ENCODE assay signal across 8 cellular contexts in genomic region chr15:66387176-66388056, GRCh38. TPM values are rescaled to one million over a fixed set of nuclear protein-coding genes. Genes with fewer than 3 reads are reported as not detected.
DNase-seq lines count a peak whose midpoint lies in the region; ATAC-seq and TF ChIP-seq lines count a peak whose summit lies in the region.

No MANE protein-coding gene starts in this region.

- TF ChIP-seq CTCF in AG09319 (IDR thresholded peaks at IDR 0.05; ENCODE audit: low read depth, low read length), result peak; percentile 46

- H3K4me1 ChIP-seq in right cardiac atrium (ENCODE audit: control insufficient read depth, insufficient read depth, low read length), result peaks cover 6% of the 10 kb centered on the region

- H3K27me3 ChIP-seq in right cardiac atrium (ENCODE audit: control insufficient read depth, insufficient read depth), result no peaks in the 10 kb centered on the region

- no peak for DNase-seq in AG09319 (ENCODE audit: extremely low read depth, low read depth)
- DNase-seq in HK-2 (ENCODE audit: unreplicated experiment), result peak; percentile 64
- DNase-seq in T-helper 1 cell, result peak; percentile 17 to 67 (median 49)
- peak; percentile 59 for DNase-seq in amniotic stem cell (lab: John Stamatoyannopoulos, UW)
- peak; percentile 74 to 85 (median 83) for DNase-seq in right cardiac atrium
- peak; percentile 83 for DNase-seq in retina
- no peak for DNase-seq in NCI-H187 treated with DMSO at 0.1 percent for 48 hours (lab: John Stamatoyannopoulos, UW)

- intact Hi-C loops in right cardiac atrium (cut with DNase I), result loop anchor here in 2 of 4 donors (2.0 to 10.0 kb wide), 2 partner anchors 107 to 117 kb away; partner anchors contain the start of genes RPL4 (in 1 of the 2), SNAPC5 (in 1 of the 2) and ZWILCH (in 1 of the 2)

- WGBS in right cardiac atrium, result under 1% methylated on average over 61 of the region's 61 CpGs

- no peaks in the 10 kb centered on the region for H3K9me3 ChIP-seq in right cardiac atrium (ENCODE audit: control insufficient read depth, low read length)

- peak overlapping the region; percentile 92 for H3K4me3 ChIP-seq in right cardiac atrium (ENCODE audit: low read length)

- peak overlapping the region; percentile 79 for H3K27ac ChIP-seq in right cardiac atrium (ENCODE audit: low read length)

- ATAC-seq in GM18907 (IDR thresholded peaks at IDR 0.05; ENCODE audit: unreplicated experiment) (peak; percentile 28), right cardiac atrium (peak; percentile 46 to 64)

RNA-seq across cellular contexts. Expression of gene MAP2K1, which starts 0.7 kb away (rescaled TPM):
- 10 to 100 TPM; 38.2 to 45.9 (median 39.2) TPM for total RNA-seq in right cardiac atrium
- polyA plus RNA-seq in right cardiac atrium, result 32.6 TPM

RNA-seq across cellular contexts. Expression of gene TIPIN, which starts 30.9 kb away (rescaled TPM):
- 1 to 10 TPM; 3.2 to 7.4 (median 3.6) TPM for total RNA-seq in right cardiac atrium
- polyA plus RNA-seq in right cardiac atrium, result 3.8 TPM

Comparison
In these comparisons a context has a peak if more than half of its experiments do, and no peak if none do; other contexts are left out.
1. DNase-seq: peak in HK-2 (single experiment), T-helper 1 cell (5 of 5), amniotic stem cell (single experiment), right cardiac atrium (3 of 3) and retina (single experiment); none in AG09319 (single experiment) and NCI-H187 treated with DMSO at 0.1 percent for 48 hours (single experiment).